ENCODE assay signal across 15 cellular contexts in the genomic region with DNA sequence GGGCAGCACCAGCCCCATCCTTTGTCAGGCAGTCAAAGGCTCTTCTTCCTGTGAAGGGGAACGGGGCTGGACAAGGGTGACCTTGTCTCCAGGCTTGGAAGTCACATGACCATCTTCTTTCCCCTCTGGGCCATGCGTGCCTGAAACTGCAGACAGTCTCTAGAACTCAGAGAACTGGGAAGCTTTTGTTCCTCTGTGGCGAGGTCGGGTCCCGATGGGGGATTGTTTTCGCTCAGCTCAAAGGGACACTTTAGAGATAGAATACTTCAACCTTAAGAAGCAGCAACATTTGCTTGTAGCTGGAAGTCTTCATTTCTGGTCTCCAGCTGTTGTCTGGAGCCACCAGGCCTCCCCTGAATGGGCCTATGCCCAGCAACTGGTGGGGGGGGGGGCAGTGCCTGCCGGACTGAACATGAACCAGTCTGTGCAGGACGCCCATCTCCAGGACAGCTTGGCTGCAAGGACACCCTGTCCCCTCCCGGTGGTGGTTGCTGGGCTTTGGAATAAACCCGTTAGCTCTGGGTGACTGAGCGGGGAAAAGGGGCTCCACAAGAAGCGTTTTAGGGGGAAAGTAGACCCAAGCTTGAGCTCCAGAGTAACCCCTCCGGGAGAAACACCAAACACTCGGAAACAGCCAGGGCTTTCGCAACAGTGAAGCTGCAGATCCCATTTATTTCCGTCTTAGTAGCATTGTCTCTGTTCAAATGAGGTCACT. TPM values are rescaled to one million over a fixed set of nuclear protein-coding genes. Genes with fewer than 3 reads are reported as not detected.
DNase-seq lines count a peak whose midpoint lies in the region; ATAC-seq lines count a peak whose summit lies in the region.
"Had no signal": no experiment of that assay in that cellular context is flagged by ENCODE, and none has a peak within 500 bp of the region (broad histone marks: within the 10 kb centered on the region; RNA-seq: fewer than 3 reads in every experiment).

No MANE protein-coding gene starts in this region.

- DNase-seq in G401 (ENCODE audit: low spot score) (peak; percentile 28), inferior parietal cortex (ENCODE audit: extremely low spot score) (peak; percentile 53), posterior cingulate gyrus (peak in 7 of 10 donors; percentile 22 to 92 (median 59)), NCI-H2196 treated with DMSO at 0.1 percent for 48 hours (lab: John Stamatoyannopoulos, UW; ENCODE audit: unreplicated experiment) (no peak), DMS79 treated with DMSO at 0.1 percent for 48 hours (lab: John Stamatoyannopoulos, UW) (no peak), AG20443 (ENCODE audit: low spot score) (no peak)
- DNase-seq: activated CD4-positive, alpha-beta T cell treated with anti-CD3 and anti-CD28 coated beads for 36 hours; cerebellar nuclear complex; DMS79; NCI-H1436 treated with DMSO at 0.1 percent for 48 hours had no signal

- ATAC-seq in GM19351 (IDR thresholded peaks at IDR 0.05; ENCODE audit: unreplicated experiment): no peak
- ATAC-seq: activated CD4-positive, alpha-beta T cell treated with anti-CD3 and anti-CD28 coated beads for 36 hours; activated T-helper 17 cell treated with anti-CD3 and anti-CD28 coated beads, Interleukin-2, amount 50 U/mL, for 72 hours; GM23338 had no signal

- peak overlapping the region; percentile 74 for H3K27ac ChIP-seq in cingulate gyrus (ENCODE audit: low read depth, low read length)
- H3K27ac ChIP-seq: vagina had no signal

- intact Hi-C loops in posterior cingulate gyrus (cut with DNase I): loop anchor here (5.0 to 10.0 kb wide), 2 partner anchors 78 to 295 kb away; a partner anchor contains a TSS

- in situ Hi-C loops in G401 (cut with HindIII; ENCODE audit: low sequenced_read_pairs): no loop called here

RNA-seq across cellular contexts. Expression of a gene that starts 55.7 kb away (rescaled TPM):
- total RNA-seq in G401 (2014; rRNA removed; shearing (Covaris generic)): 7.9 and 20.7 TPM in 2 replicates
- total RNA-seq: activated CD4-positive, alpha-beta T cell treated with anti-CD3 and anti-CD28 coated beads for 36 hours; activated T-helper 17 cell treated with anti-CD3 and anti-CD28 coated beads, Interleukin-2, amount 50 U/mL, for 72 hours had no signal

Comparison
In these comparisons a context has a peak if more than half of its experiments do, and no peak if none do; other contexts are left out.
1. DNase-seq: peak in G401 (single experiment), inferior parietal cortex (single experiment) and posterior cingulate gyrus (7 of 10); none in NCI-H2196 treated with DMSO at 0.1 percent for 48 hours (single experiment), DMS79 treated with DMSO at 0.1 percent for 48 hours (single experiment) and AG20443 (single experiment).